Comparison of ENCODE assay signal across 25 cellular contexts in the genomic region with DNA sequence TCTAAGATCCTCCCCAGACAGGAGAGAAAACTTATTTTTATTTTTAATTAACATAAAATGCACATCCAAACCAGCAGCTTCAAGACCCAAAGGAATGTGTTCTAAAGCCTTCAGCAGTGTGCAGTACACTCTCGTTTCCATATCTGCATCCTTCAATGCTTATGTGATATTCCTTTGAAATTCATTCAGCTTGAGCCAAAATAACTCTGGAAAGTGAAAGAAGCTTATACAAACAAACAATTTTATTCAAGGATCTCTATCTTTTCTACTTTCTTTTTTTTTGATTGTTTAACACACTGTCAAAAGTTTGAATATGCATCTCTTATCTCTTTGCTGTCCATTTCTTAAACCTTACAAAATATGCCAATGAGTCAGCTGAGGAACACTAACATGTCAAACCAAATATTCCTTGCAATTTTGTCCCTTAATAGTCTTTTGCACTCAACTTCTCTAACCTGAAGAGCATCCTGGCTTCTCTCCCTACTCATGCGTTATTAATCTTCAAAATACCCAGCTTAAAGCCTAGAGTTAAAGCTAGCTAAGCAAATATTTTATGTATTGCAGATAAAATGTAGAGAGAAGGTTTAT.
A peak's percentile ranks its signal among the peaks of the same experiment; 100 is the strongest.
DNase-seq lines count a peak whose midpoint lies in the region; FAIRE-seq and TF ChIP-seq lines count a peak whose summit lies in the region.
"Had no signal": no experiment of that assay in that cellular context is flagged by ENCODE, and none has a peak within 500 bp of the region (broad histone marks: within the 10 kb centered on the region; RNA-seq: fewer than 3 reads in every experiment).

No MANE protein-coding gene starts in this region.

- no peak for FAIRE-seq in GM12891 (lab: Jason Lieb, UNC)
- FAIRE-seq: bronchial epithelial cell had no signal

- H3K27ac ChIP-seq in VCaP: peak overlapping the region; percentile 92
- H3K27ac ChIP-seq: foreskin keratinocyte, left lung, right atrium auricular region, spleen, transverse colon had no signal

- H3K36me3 Mint-ChIP-seq in progenitor cell of endocrine pancreas (ENCODE audit: insufficient read depth) (no peaks in the 10 kb centered on the region), osteocyte (ENCODE audit: unreplicated experiment) (no peaks in the 10 kb centered on the region)
- H3K36me3 Mint-ChIP-seq: natural killer cell had no signal

- H3K4me3 ChIP-seq in fibroblast of pulmonary artery (replicated peaks; ENCODE audit: low read depth, low read length): no peak overlapping the region
- H3K4me3 ChIP-seq: left lung, right atrium auricular region, spleen, transverse colon had no signal

- H3K4me3 Mint-ChIP-seq in progenitor cell of endocrine pancreas (ENCODE audit: low read depth) (peak overlapping the region; percentile 33), osteocyte (ENCODE audit: unreplicated experiment) (no peak overlapping the region)
- H3K4me3 Mint-ChIP-seq: B cell; natural killer cell; T-helper 2 cell treated with Interferon-gamma antibody and Interleukin-4, amounts not matched to agents 5 μg/mL and 100 μg/mL, for 36 hours had no signal

- no peaks in the 10 kb centered on the region for H3K9me3 Mint-ChIP-seq in progenitor cell of endocrine pancreas (ENCODE audit: low read depth)
- no peaks in the 10 kb centered on the region for H3K9me3 Mint-ChIP-seq in osteocyte (ENCODE audit: unreplicated experiment)
- H3K9me3 Mint-ChIP-seq: T-helper 2 cell treated with Interferon-gamma antibody and Interleukin-4, amounts not matched to agents 5 μg/mL and 100 μg/mL, for 36 hours had no signal

- TF ChIP-seq CTCF in VCaP (conservative IDR thresholded peaks at IDR 0.05) (no peak), fibroblast of pulmonary artery (IDR thresholded peaks at IDR 0.05; ENCODE audit: low read length, missing control alignments) (no peak), progenitor cell of endocrine pancreas (IDR thresholded peaks at IDR 0.05; ENCODE audit: unreplicated experiment) (no peak), osteocyte (IDR thresholded peaks at IDR 0.05) (no peak)

- H3K4me1 Mint-ChIP-seq in progenitor cell of endocrine pancreas (ENCODE audit: low read depth) (peaks cover 56% of the 10 kb centered on the region), osteocyte (ENCODE audit: unreplicated experiment) (peaks cover 13% of the 10 kb centered on the region)
- H3K4me1 Mint-ChIP-seq: B cell, natural killer cell had no signal

- TF ChIP-seq POLR2A in GM12891 (IDR thresholded peaks at IDR 0.05; ENCODE audit: low read depth, low read length): no peak

- H3K27me3 Mint-ChIP-seq in progenitor cell of endocrine pancreas (no peaks in the 10 kb centered on the region), osteocyte (ENCODE audit: unreplicated experiment) (no peaks in the 10 kb centered on the region)
- H3K27me3 Mint-ChIP-seq: B cell had no signal

- peak; percentile 9 for DNase-seq in SHP77 treated with DMSO at 0.1 percent for 48 hours (lab: John Stamatoyannopoulos, UW)
- no peak for DNase-seq in SHP77 (lab: John Stamatoyannopoulos, UW)
- DNase-seq in fibroblast of pulmonary artery (ENCODE audit: low read depth): peak; percentile 33
- no peak for DNase-seq in progenitor cell of endocrine pancreas (ENCODE audit: low spot score, unreplicated experiment)
- no peak for DNase-seq in GM12891 (ENCODE audit: insufficient read length, low spot score)
- DNase-seq in osteocyte (ENCODE audit: extremely low spot score, unreplicated experiment): no peak
- no peak for DNase-seq in inferior parietal cortex (ENCODE audit: extremely low spot score)
- DNase-seq: activated CD4-positive, alpha-beta T cell treated with anti-CD3 and anti-CD28 coated beads for 4 hours; activated naive CD4-positive, alpha-beta T cell; activated T-cell treated with anti-CD3 and anti-CD28 coated beads, Interleukin-2, amount 50 U/mL, for 48 hours; effector CD8-positive, alpha-beta T cell; foreskin keratinocyte; HCEC 1CT; left lung; natural killer cell; NCI-H2029 treated with DMSO at 0.1 percent for 48 hours; NCI-H226; NCI-H748 treated with DMSO at 0.1 percent for 48 hours; spleen had no signal

- H3K27ac Mint-ChIP-seq in progenitor cell of endocrine pancreas (no peak overlapping the region), osteocyte (ENCODE audit: unreplicated experiment) (no peak overlapping the region)
- H3K27ac Mint-ChIP-seq: B cell; natural killer cell; T-helper 2 cell treated with Interferon-gamma antibody and Interleukin-4, amounts not matched to agents 5 μg/mL and 100 μg/mL, for 36 hours had no signal

TF ChIP-seq in GM12891, 5 proteins besides CTCF, POLR2A, EP300 and RAD21:
- no peak for TF ChIP-seq PAX5 (IDR thresholded peaks at IDR 0.05; ENCODE audit: insufficient read depth, low read length, severe bottlenecking)
- TF ChIP-seq TAF1 (IDR thresholded peaks at IDR 0.05; ENCODE audit: low read depth, low read length): no peak
- no peak for TF ChIP-seq POU2F2 (IDR thresholded peaks at IDR 0.05; ENCODE audit: low read depth, low read length)
- TF ChIP-seq POLR2AphosphoS5 (IDR thresholded peaks at IDR 0.05; ENCODE audit: low read depth, low read length): no peak
- no peak for TF ChIP-seq SPI1 (IDR thresholded peaks at IDR 0.05; ENCODE audit: low read depth, low read length)
TF ChIP-seq in GM12891: peak in this region for 0.

Comparison
In these comparisons a context has a peak if more than half of its experiments do, and no peak if none do; other contexts are left out.
1. DNase-seq: peak in SHP77 treated with DMSO at 0.1 percent for 48 hours (single experiment) and fibroblast of pulmonary artery (single experiment); none in SHP77 (0 of 2), progenitor cell of endocrine pancreas (single experiment), GM12891 (single experiment), osteocyte (single experiment) and inferior parietal cortex (single experiment).